In the genomic region with DNA sequence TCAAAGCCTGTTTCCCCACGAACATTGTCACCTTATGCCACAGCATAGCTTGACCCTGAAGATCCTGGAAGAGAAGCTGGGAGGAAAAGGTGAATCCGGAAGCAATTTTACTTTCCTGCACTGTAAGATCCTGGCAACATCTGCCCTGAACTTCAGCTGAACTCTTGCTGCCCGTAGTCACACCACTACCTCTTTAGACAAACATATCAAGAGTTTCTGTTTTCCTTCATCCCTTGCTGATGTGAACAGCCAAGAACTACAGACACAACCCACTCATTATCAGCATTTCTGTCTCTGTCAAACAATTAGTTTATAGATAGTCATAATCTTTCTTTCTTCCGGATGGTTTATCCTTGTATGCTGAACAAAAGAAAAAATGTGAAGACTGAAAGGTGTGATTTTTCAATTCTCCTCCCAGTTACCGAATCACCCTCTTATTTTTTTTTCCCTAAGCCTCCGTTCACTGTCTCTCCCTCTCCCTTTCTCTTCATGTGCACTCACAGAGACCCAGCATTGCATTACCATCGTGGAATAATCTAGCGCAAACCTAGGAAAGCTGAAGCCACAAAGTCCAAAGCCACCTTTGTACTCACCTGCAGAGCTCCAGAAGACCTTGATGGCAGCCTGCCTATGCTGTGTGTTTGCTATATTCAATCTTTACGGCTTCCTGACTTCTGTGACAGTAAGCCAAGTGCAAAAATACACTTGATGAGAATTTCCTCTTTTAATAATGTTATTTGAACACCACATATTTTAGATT, we compare ENCODE assay signal across 18 cellular contexts.
DNase-seq lines count a peak whose midpoint lies in the region; ATAC-seq and TF ChIP-seq lines count a peak whose summit lies in the region.
"Had no signal": no experiment of that assay in that cellular context is flagged by ENCODE, and none has a peak within 500 bp of the region (broad histone marks: within the 10 kb centered on the region; RNA-seq: fewer than 3 reads in every experiment).

No MANE protein-coding gene starts in this region.

- ATAC-seq in left lobe of liver (peak; percentile 78), HG02973 (IDR thresholded peaks at IDR 0.05; ENCODE audit: unreplicated experiment) (no peak), GM23338 (no peak)
- ATAC-seq: GM12878, HCT116 had no signal

- H3K9me2 ChIP-seq in GM23338 (ENCODE audit: insufficient read depth): no peaks in the 10 kb centered on the region

- no peaks in the 10 kb centered on the region for H3K36me3 Mint-ChIP-seq in GM23338 (ENCODE audit: low read depth)

- H3K4me1 ChIP-seq in sigmoid colon: peaks cover 0 to 71% (median 58%) of the 10 kb centered on the region in 4 donors
- no peaks in the 10 kb centered on the region; the same call in 1 of the 2 replicates for H3K4me1 ChIP-seq in GM23338 (ENCODE audit: insufficient read depth)

- H3F3A ChIP-seq in GM23338 (replicated peaks; ENCODE audit: low read depth): no peaks in the 10 kb centered on the region

- WGBS in sigmoid colon, 2 donors: 73 to 81% methylated on average over 9 of the region's 9 CpGs

- no peaks in the 10 kb centered on the region for H3K9me3 ChIP-seq in sigmoid colon
- H3K9me3 ChIP-seq: neutrophil had no signal

- no peaks in the 10 kb centered on the region for H3K9me3 Mint-ChIP-seq in GM23338
- H3K9me3 Mint-ChIP-seq: memory B cell had no signal

- no peaks in the 10 kb centered on the region for H3K27me3 ChIP-seq in sigmoid colon
- no peaks in the 10 kb centered on the region for H3K27me3 ChIP-seq in GM23338 (ENCODE audit: insufficient read depth)
- H3K27me3 ChIP-seq: neutrophil had no signal

- H2AFZ ChIP-seq in GM23338: no peak overlapping the region

- no peaks in the 10 kb centered on the region for H3K79me2 ChIP-seq in GM23338 (replicated peaks; ENCODE audit: insufficient read depth)

- no peaks in the 10 kb centered on the region for H3K27me3 Mint-ChIP-seq in GM23338 (ENCODE audit: insufficient read depth, low read depth, poor library complexity)
- H3K27me3 Mint-ChIP-seq: memory B cell had no signal

- DNase-seq in NCI-H69 (lab: John Stamatoyannopoulos, UW): peak; percentile 79
- peak; percentile 26 to 60 for DNase-seq in dermis microvascular lymphatic vessel endothelial cell (ENCODE audit: low read depth in 2 of 2)
- peak; percentile 80 for DNase-seq in left lobe of liver (ENCODE audit: low spot score)
- no peak for DNase-seq in sigmoid colon
- no peak for DNase-seq in GM23338 (ENCODE audit: low spot score)
- no peak for DNase-seq in cortex of kidney (lab: John Stamatoyannopoulos, UW)
- DNase-seq: activated CD4-positive, alpha-beta T cell treated with anti-CD3 and anti-CD28 coated beads for 1 hour; activated gamma-delta T cell; NCI-H146; NCI-H446; SIG-M5; stimulated activated CD4-positive, alpha-beta T cell treated with anti-CD3 and anti-CD28 coated beads, Interleukin-4, amount 100 ng/mL, for 24 hours; stimulated activated CD8-positive, alpha-beta memory T cell treated with anti-CD3 and anti-CD28 coated beads, Interleukin-4, amount 100 ng/mL, for 48 hours had no signal

- H3K4me3 ChIP-seq in sigmoid colon (no peak overlapping the region), GM23338 (no peak overlapping the region)
- H3K4me3 ChIP-seq: GM12878 had no signal

- peaks cover 12% of the 10 kb centered on the region for H3K4me1 Mint-ChIP-seq in GM23338
- H3K4me1 Mint-ChIP-seq: memory B cell had no signal

- no peak overlapping the region for H3K4me2 ChIP-seq in GM23338

- H3K36me3 ChIP-seq in sigmoid colon (no peaks in the 10 kb centered on the region), GM23338 (ENCODE audit: insufficient read depth) (no peaks in the 10 kb centered on the region)
- H3K36me3 ChIP-seq: neutrophil had no signal

- TF ChIP-seq EP300 in sigmoid colon (IDR thresholded peaks at IDR 0.05): no peak

- TF ChIP-seq CTCF in sigmoid colon (IDR thresholded peaks at IDR 0.05): no peak
- no peak for TF ChIP-seq CTCF in GM23338 (conservative IDR thresholded peaks at IDR 0.05; ENCODE audit: low read depth in 2 of 2)

- no peak overlapping the region for H3K27ac Mint-ChIP-seq in GM23338
- H3K27ac Mint-ChIP-seq: memory B cell had no signal

- no peak overlapping the region for H3K4me3 Mint-ChIP-seq in GM23338
- H3K4me3 Mint-ChIP-seq: memory B cell had no signal

- TF ChIP-seq POLR2A in sigmoid colon (IDR thresholded peaks at IDR 0.05): no peak

- H3K27ac ChIP-seq in sigmoid colon: peak overlapping the region; percentile 44 to 76 (median 64)
- H3K27ac ChIP-seq in GM23338 (ENCODE audit: low read depth): no peak overlapping the region
- H3K27ac ChIP-seq: neutrophil had no signal

- intact Hi-C loops in sigmoid colon (cut with DNase I): loop anchor here (5.0 to 10.0 kb wide), 3 partner anchors 74 to 316 kb away; no protein-coding TSS in a partner anchor

- no peaks in the 10 kb centered on the region for H4K20me1 ChIP-seq in GM23338 (replicated peaks; ENCODE audit: insufficient read depth)

TF ChIP-seq in GM23338, 12 proteins besides CTCF, POLR2A, EP300 and RAD21:
- TF ChIP-seq CREB1 (CRISPR knock-in tag; IDR thresholded peaks at IDR 0.05; ENCODE audit: low read depth) (no peak), ZNF114 (CRISPR knock-in tag; IDR thresholded peaks at IDR 0.05) (no peak), ZNF331 (CRISPR knock-in tag; IDR thresholded peaks at IDR 0.05; ENCODE audit: low read depth) (no peak), JUNB (IDR thresholded peaks at IDR 0.05; ENCODE audit: unreplicated experiment) (no peak), EZH2 (IDR thresholded peaks at IDR 0.05; ENCODE audit: low read depth, unreplicated experiment) (no peak), NANOG (IDR thresholded peaks at IDR 0.05; ENCODE audit: borderline replicate concordance) (no peak)
- TF ChIP-seq, protein P1, sequence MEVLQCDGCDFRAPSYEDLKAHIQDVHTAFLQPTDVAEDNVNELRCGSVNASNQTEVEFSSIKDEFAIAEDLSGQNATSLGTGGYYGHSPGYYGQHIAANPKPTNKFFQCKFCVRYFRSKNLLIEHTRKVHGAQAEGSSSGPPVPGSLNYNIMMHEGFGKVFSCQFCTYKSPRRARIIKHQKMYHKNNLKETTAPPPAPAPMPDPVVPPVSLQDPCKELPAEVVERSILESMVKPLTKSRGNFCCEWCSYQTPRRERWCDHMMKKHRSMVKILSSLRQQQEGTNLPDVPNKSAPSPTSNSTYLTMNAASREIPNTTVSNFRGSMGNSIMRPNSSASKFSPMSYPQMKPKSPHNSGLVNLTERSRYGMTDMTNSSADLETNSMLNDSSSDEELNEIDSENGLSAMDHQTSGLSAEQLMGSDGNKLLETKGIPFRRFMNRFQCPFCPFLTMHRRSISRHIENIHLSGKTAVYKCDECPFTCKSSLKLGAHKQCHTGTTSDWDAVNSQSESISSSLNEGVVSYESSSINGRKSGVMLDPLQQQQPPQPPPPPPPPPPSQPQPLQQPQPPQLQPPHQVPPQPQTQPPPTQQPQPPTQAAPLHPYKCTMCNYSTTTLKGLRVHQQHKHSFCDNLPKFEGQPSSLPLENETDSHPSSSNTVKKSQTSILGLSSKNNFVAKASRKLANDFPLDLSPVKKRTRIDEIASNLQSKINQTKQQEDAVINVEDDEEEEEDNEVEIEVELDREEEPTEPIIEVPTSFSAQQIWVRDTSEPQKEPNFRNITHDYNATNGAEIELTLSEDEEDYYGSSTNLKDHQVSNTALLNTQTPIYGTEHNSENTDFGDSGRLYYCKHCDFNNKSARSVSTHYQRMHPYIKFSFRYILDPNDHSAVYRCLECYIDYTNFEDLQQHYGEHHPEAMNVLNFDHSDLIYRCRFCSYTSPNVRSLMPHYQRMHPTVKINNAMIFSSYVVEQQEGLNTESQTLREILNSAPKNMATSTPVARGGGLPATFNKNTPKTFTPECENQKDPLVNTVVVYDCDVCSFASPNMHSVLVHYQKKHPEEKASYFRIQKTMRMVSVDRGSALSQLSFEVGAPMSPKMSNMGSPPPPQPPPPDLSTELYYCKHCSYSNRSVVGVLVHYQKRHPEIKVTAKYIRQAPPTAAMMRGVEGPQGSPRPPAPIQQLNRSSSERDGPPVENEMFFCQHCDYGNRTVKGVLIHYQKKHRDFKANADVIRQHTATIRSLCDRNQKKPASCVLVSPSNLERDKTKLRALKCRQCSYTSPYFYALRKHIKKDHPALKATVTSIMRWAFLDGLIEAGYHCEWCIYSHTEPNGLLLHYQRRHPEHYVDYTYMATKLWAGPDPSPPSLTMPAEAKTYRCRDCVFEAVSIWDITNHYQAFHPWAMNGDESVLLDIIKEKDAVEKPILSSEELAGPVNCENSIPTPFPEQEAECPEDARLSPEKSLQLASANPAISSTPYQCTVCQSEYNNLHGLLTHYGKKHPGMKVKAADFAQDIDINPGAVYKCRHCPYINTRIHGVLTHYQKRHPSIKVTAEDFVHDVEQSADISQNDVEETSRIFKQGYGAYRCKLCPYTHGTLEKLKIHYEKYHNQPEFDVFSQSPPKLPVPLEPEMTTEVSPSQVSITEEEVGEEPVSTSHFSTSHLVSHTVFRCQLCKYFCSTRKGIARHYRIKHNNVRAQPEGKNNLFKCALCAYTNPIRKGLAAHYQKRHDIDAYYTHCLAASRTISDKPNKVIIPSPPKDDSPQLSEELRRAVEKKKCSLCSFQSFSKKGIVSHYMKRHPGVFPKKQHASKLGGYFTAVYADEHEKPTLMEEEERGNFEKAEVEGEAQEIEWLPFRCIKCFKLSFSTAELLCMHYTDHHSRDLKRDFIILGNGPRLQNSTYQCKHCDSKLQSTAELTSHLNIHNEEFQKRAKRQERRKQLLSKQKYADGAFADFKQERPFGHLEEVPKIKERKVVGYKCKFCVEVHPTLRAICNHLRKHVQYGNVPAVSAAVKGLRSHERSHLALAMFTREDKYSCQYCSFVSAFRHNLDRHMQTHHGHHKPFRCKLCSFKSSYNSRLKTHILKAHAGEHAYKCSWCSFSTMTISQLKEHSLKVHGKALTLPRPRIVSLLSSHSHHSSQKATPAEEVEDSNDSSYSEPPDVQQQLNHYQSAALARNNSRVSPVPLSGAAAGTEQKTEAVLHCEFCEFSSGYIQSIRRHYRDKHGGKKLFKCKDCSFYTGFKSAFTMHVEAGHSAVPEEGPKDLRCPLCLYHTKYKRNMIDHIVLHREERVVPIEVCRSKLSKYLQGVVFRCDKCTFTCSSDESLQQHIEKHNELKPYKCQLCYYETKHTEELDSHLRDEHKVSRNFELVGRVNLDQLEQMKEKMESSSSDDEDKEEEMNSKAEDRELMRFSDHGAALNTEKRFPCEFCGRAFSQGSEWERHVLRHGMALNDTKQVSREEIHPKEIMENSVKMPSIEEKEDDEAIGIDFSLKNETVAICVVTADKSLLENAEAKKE (CRISPR knock-in tag; IDR thresholded peaks at IDR 0.05): no peak

Comparison
In these comparisons a context has a peak if more than half of its experiments do, and no peak if none do; other contexts are left out.
1. DNase-seq: peak in NCI-H69 (single experiment), dermis microvascular lymphatic vessel endothelial cell (2 of 2) and left lobe of liver (single experiment); none in sigmoid colon (single experiment), GM23338 (single experiment) and cortex of kidney (single experiment).